In genomic region chr12:6771509-6772330, GRCh38 we compare ENCODE assay signal across 10 cellular contexts. TPM values are rescaled to one million over a fixed set of nuclear protein-coding genes. Genes with fewer than 3 reads are reported as not detected.
DNase-seq lines count a peak whose midpoint lies in the region; FAIRE-seq and TF ChIP-seq lines count a peak whose summit lies in the region.
"Had no signal": no experiment of that assay in that cellular context is flagged by ENCODE, and none has a peak within 500 bp of the region (broad histone marks: within the 10 kb centered on the region; RNA-seq: fewer than 3 reads in every experiment).

No MANE protein-coding gene starts in this region.

- WGBS in esophagus, 2 donors = 70 to 75% methylated on average over 11 to 12 of the region's 12 CpGs
- 78 to 81% methylated on average over 12 of the region's 12 CpGs for WGBS in sigmoid colon, 2 donors

- no peak overlapping the region for H3K9ac ChIP-seq in SK-N-MC (ENCODE audit: insufficient read length)

- H3K36me3 ChIP-seq in SK-N-MC (ENCODE audit: insufficient read depth, low read length) = peaks cover 21% of the 10 kb centered on the region; the same call in 1 of the 2 replicates
- H3K36me3 ChIP-seq in esophagus (ENCODE audit: control insufficient read depth in 2 of 2, insufficient read depth in 2 of 2, low read length in 1 of 2) = peaks cover 0 to 12% of the 10 kb centered on the region in 2 donors
- H3K36me3 ChIP-seq in sigmoid colon = peaks cover 0 to 23% (median 6%) of the 10 kb centered on the region in 4 donors
- peaks cover 37% of the 10 kb centered on the region for H3K36me3 ChIP-seq in MG63

- H3K27ac Mint-ChIP-seq in chondrocyte (ENCODE audit: unreplicated experiment) = no peak overlapping the region

- TF ChIP-seq POLR2A in GM12892 (IDR thresholded peaks at IDR 0.05; ENCODE audit: low read depth, low read length) (no peak), sigmoid colon (IDR thresholded peaks at IDR 0.05) (no peak)

- peaks cover 22% of the 10 kb centered on the region for H3K4me1 Mint-ChIP-seq in chondrocyte (ENCODE audit: low read depth)

- no peaks in the 10 kb centered on the region for H3K9me3 ChIP-seq in SK-N-MC (ENCODE audit: low read depth, low read length)
- H3K9me3 ChIP-seq in esophagus (ENCODE audit: control insufficient read depth in 2 of 2, insufficient read depth in 1 of 2, low read depth in 1 of 2, low read length in 1 of 2) = no peaks in the 10 kb centered on the region
- no peaks in the 10 kb centered on the region for H3K9me3 ChIP-seq in sigmoid colon
- H3K9me3 ChIP-seq in MG63 = no peaks in the 10 kb centered on the region

- no peak overlapping the region for H3K4me3 Mint-ChIP-seq in chondrocyte (ENCODE audit: unreplicated experiment)

- TF ChIP-seq EP300 in sigmoid colon (IDR thresholded peaks at IDR 0.05) = no peak

- H3K27me3 ChIP-seq in esophagus (ENCODE audit: control insufficient read depth in 1 of 2, insufficient read depth in 2 of 2, low read length in 2 of 2) (no peaks in the 10 kb centered on the region), sigmoid colon (no peaks in the 10 kb centered on the region), MG63 (no peaks in the 10 kb centered on the region)

- DNase-seq in GM12892 (ENCODE audit: insufficient read length) (no peak), SK-N-MC (ENCODE audit: low read depth, low spot score) (no peak), sigmoid colon (no peak), posterior vena cava (ENCODE audit: low spot score) (no peak), chondrocyte (ENCODE audit: low spot score) (no peak), MG63 (no peak)
- DNase-seq: erythroblast had no signal

- TF ChIP-seq CTCF in sigmoid colon (IDR thresholded peaks at IDR 0.05) = no peak
- TF ChIP-seq CTCF in chondrocyte (IDR thresholded peaks at IDR 0.05) = no peak

- H3K4me3 ChIP-seq in SK-N-MC (no peak overlapping the region), esophagus (ENCODE audit: low read depth in 1 of 2, low read length in 2 of 2) (no peak overlapping the region), sigmoid colon (peak overlapping the region in 3 of 4 donors; percentile 10 to 45 (median 36)), MG63 (no peak overlapping the region)
- H3K4me3 ChIP-seq: smooth muscle cell had no signal

- intact Hi-C loops in sigmoid colon (cut with DNase I) = no loop called here
- intact Hi-C loops in posterior vena cava (cut with DNase I) = no loop called here

- no peaks in the 10 kb centered on the region for H3K9me3 Mint-ChIP-seq in chondrocyte (ENCODE audit: low read depth)

- peaks cover 22% of the 10 kb centered on the region for H3K36me3 Mint-ChIP-seq in chondrocyte (ENCODE audit: low read depth)

- H3K27ac ChIP-seq in SK-N-MC = 0 out of 2 replicates have a peak overlapping the region, but pooled peaks have one; percentile 39
- peak overlapping the region; percentile 11 to 39 for H3K27ac ChIP-seq in esophagus (ENCODE audit: low read depth in 2 of 2, low read length in 1 of 2)
- H3K27ac ChIP-seq in sigmoid colon = peak overlapping the region; percentile 93 to 99 (median 96)

- FAIRE-seq in GM12892 (lab: Jason Lieb, UNC) = peak; percentile 9

- no peaks in the 10 kb centered on the region for H3K27me3 Mint-ChIP-seq in chondrocyte (ENCODE audit: low read depth)

- H3K4me1 ChIP-seq in esophagus (ENCODE audit: control insufficient read depth in 2 of 2, insufficient read depth in 2 of 2, low read length in 1 of 2) (peaks cover 0 to 15% of the 10 kb centered on the region in 2 donors), sigmoid colon (peaks cover 0 to 68% (median 66%) of the 10 kb centered on the region in 4 donors)

RNA-seq across cellular contexts. Expression of gene LAG3, which starts 0.6 kb away (rescaled TPM):
- polyA plus RNA-seq in GM12892 (2012; ENCODE audit: missing spikeins) = 0.74 TPM
- polyA plus RNA-seq in esophagus (1 to 10 TPM in 1 of 2 donors, under 1 TPM in 1; 0.88 to 1.1 TPM), sigmoid colon (1 to 10 TPM in 2 of 3 donors, under 1 TPM in 1; 0.60 to 4.2 (median 1.4) TPM)
- total RNA-seq in sigmoid colon (1 to 10 TPM; 1.4 to 6.9 (median 3.0) TPM), posterior vena cava (1 to 10 TPM in 1 of 2 donors, under 1 TPM in 1; 0.57 to 1.2 TPM), chondrocyte (0.56 to 1.7 TPM (median 1.0 TPM) in 3 replicates)
- total RNA-seq in MG63 (2014; rRNA removed; shearing (Covaris generic); ENCODE audit: low replicate concordance) = 0.17 TPM in 1 of 2 replicates, not detected in the other
- total RNA-seq: kidney epithelial cell had no signal

RNA-seq across cellular contexts. Expression of gene PTMS, which starts 5.6 kb away (rescaled TPM):
- 29.4 TPM for polyA plus RNA-seq in GM12892 (2012; ENCODE audit: missing spikeins)
- polyA plus RNA-seq in esophagus = 100 to 1,000 TPM; 249 to 449 TPM
- 100 to 1,000 TPM; 196 to 392 (median 255) TPM for total RNA-seq in sigmoid colon
- polyA plus RNA-seq in sigmoid colon = 100 to 1,000 TPM in 2 of 3 donors, 10 to 100 TPM in 1; 93.2 to 198 (median 174) TPM
- 100 to 1,000 TPM; 373 to 398 TPM for total RNA-seq in posterior vena cava
- 413 to 493 TPM (median 463 TPM) in 3 replicates for total RNA-seq in chondrocyte
- total RNA-seq in MG63 (2014; rRNA removed; shearing (Covaris generic); ENCODE audit: low replicate concordance) = 272 and 328 TPM in 2 replicates

RNA-seq across cellular contexts. Expression of gene CD4, which starts 17.6 kb away (rescaled TPM):
- not detected for polyA plus RNA-seq in GM12892 (2012; ENCODE audit: missing spikeins)
- polyA plus RNA-seq in esophagus = 1 to 10 TPM; 1.4 to 2.3 TPM
- 10 to 100 TPM in 3 of 4 donors, 1 to 10 TPM in 1; 2.5 to 12.8 (median 11.5) TPM for total RNA-seq in sigmoid colon
- 10 to 100 TPM in 2 of 3 donors, 1 to 10 TPM in 1; 4.8 to 29.7 (median 26.6) TPM for polyA plus RNA-seq in sigmoid colon
- total RNA-seq in posterior vena cava = 10 to 100 TPM; 12.9 to 36.0 TPM
- 0.70 to 1.2 TPM (median 0.72 TPM) in 3 replicates for total RNA-seq in chondrocyte
- not detected in 2 replicates for total RNA-seq in MG63 (2014; rRNA removed; shearing (Covaris generic); ENCODE audit: low replicate concordance)

RNA-seq across cellular contexts. Expression of gene MLF2, which starts 18.8 kb away (rescaled TPM):
- polyA plus RNA-seq in GM12892 (2012; ENCODE audit: missing spikeins) = 82.5 TPM
- polyA plus RNA-seq in esophagus (100 to 1,000 TPM; 117 to 158 TPM), sigmoid colon (100 to 1,000 TPM; 157 to 220 (median 178) TPM)
- total RNA-seq in sigmoid colon (100 to 1,000 TPM; 148 to 163 (median 159) TPM), posterior vena cava (100 to 1,000 TPM; 106 to 145 TPM), chondrocyte (161 to 172 TPM (median 163 TPM) in 3 replicates)
- 178 and 274 TPM in 2 replicates for total RNA-seq in MG63 (2014; rRNA removed; shearing (Covaris generic); ENCODE audit: low replicate concordance)

RNA-seq across cellular contexts. Expression of gene COPS7A, which starts 47.9 kb away (rescaled TPM):
- polyA plus RNA-seq in GM12892 (2012; ENCODE audit: missing spikeins) = 37.3 TPM
- polyA plus RNA-seq in esophagus (10 to 100 TPM; 34.7 to 55.4 TPM), sigmoid colon (10 to 100 TPM; 48.6 to 52.5 (median 52.3) TPM)
- total RNA-seq in sigmoid colon (10 to 100 TPM; 51.3 to 69.3 (median 60.1) TPM), posterior vena cava (10 to 100 TPM; 46.0 to 54.5 TPM), chondrocyte (57.0 to 74.4 TPM (median 59.3 TPM) in 3 replicates)
- total RNA-seq in MG63 (2014; rRNA removed; shearing (Covaris generic); ENCODE audit: low replicate concordance) = 91.3 and 125 TPM in 2 replicates

Comparison
In these comparisons a context has a peak if more than half of its experiments do, and no peak if none do; other contexts are left out.
1. H3K27ac ChIP-seq: peak in every context shown above with its lines; median percentile 96 in sigmoid colon; 39 in SK-N-MC; 25 in esophagus.
2. H3K4me3 ChIP-seq: peak in sigmoid colon (3 of 4); none in SK-N-MC (single experiment), esophagus (0 of 2) and MG63 (single experiment).